Comparison of ENCODE assay signal across 1 cellular context in the genomic region with DNA sequence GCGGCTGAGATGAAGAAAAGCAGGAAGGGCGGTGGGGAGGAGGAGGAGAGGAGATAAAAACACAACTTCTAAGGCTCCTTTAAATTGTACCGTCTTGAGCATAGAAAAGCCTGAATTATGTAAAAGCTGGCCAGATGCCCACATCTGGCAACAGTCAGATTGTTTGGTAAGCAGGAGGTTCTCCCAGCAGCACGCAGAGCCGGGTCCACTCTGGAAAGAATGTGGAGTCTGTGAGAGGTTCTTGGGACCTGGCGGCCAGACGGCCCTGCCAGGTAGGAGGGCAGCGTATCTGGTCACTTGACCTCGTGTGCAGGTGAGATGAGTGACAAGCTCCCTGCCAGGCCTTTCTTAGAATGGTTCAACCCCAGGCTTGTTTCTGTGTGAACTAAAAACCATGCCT.
TF ChIP-seq lines count a peak whose summit lies in the region.

No MANE protein-coding gene starts in this region.

TF ChIP-seq in GM23338, 12 proteins besides CTCF, POLR2A, EP300 and RAD21 (continued from another document):
- TF ChIP-seq, protein P1, sequence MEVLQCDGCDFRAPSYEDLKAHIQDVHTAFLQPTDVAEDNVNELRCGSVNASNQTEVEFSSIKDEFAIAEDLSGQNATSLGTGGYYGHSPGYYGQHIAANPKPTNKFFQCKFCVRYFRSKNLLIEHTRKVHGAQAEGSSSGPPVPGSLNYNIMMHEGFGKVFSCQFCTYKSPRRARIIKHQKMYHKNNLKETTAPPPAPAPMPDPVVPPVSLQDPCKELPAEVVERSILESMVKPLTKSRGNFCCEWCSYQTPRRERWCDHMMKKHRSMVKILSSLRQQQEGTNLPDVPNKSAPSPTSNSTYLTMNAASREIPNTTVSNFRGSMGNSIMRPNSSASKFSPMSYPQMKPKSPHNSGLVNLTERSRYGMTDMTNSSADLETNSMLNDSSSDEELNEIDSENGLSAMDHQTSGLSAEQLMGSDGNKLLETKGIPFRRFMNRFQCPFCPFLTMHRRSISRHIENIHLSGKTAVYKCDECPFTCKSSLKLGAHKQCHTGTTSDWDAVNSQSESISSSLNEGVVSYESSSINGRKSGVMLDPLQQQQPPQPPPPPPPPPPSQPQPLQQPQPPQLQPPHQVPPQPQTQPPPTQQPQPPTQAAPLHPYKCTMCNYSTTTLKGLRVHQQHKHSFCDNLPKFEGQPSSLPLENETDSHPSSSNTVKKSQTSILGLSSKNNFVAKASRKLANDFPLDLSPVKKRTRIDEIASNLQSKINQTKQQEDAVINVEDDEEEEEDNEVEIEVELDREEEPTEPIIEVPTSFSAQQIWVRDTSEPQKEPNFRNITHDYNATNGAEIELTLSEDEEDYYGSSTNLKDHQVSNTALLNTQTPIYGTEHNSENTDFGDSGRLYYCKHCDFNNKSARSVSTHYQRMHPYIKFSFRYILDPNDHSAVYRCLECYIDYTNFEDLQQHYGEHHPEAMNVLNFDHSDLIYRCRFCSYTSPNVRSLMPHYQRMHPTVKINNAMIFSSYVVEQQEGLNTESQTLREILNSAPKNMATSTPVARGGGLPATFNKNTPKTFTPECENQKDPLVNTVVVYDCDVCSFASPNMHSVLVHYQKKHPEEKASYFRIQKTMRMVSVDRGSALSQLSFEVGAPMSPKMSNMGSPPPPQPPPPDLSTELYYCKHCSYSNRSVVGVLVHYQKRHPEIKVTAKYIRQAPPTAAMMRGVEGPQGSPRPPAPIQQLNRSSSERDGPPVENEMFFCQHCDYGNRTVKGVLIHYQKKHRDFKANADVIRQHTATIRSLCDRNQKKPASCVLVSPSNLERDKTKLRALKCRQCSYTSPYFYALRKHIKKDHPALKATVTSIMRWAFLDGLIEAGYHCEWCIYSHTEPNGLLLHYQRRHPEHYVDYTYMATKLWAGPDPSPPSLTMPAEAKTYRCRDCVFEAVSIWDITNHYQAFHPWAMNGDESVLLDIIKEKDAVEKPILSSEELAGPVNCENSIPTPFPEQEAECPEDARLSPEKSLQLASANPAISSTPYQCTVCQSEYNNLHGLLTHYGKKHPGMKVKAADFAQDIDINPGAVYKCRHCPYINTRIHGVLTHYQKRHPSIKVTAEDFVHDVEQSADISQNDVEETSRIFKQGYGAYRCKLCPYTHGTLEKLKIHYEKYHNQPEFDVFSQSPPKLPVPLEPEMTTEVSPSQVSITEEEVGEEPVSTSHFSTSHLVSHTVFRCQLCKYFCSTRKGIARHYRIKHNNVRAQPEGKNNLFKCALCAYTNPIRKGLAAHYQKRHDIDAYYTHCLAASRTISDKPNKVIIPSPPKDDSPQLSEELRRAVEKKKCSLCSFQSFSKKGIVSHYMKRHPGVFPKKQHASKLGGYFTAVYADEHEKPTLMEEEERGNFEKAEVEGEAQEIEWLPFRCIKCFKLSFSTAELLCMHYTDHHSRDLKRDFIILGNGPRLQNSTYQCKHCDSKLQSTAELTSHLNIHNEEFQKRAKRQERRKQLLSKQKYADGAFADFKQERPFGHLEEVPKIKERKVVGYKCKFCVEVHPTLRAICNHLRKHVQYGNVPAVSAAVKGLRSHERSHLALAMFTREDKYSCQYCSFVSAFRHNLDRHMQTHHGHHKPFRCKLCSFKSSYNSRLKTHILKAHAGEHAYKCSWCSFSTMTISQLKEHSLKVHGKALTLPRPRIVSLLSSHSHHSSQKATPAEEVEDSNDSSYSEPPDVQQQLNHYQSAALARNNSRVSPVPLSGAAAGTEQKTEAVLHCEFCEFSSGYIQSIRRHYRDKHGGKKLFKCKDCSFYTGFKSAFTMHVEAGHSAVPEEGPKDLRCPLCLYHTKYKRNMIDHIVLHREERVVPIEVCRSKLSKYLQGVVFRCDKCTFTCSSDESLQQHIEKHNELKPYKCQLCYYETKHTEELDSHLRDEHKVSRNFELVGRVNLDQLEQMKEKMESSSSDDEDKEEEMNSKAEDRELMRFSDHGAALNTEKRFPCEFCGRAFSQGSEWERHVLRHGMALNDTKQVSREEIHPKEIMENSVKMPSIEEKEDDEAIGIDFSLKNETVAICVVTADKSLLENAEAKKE (CRISPR knock-in tag; IDR thresholded peaks at IDR 0.05), result no peak
- TF ChIP-seq POLR2AphosphoS5 (IDR thresholded peaks at IDR 0.05; ENCODE audit: low read depth), result no peak
- no peak for TF ChIP-seq ZNF331 (CRISPR knock-in tag; IDR thresholded peaks at IDR 0.05; ENCODE audit: low read depth)
- TF ChIP-seq STAT1 (IDR thresholded peaks at IDR 0.05; ENCODE audit: unreplicated experiment), result no peak
- TF ChIP-seq REST (IDR thresholded peaks at IDR 0.05; ENCODE audit: unreplicated experiment), result no peak
- TF ChIP-seq JUNB (IDR thresholded peaks at IDR 0.05; ENCODE audit: unreplicated experiment), result no peak
- TF ChIP-seq NANOG (IDR thresholded peaks at IDR 0.05; ENCODE audit: borderline replicate concordance), result no peak
- TF ChIP-seq EZH2phosphoT487 (IDR thresholded peaks at IDR 0.05; ENCODE audit: unreplicated experiment), result no peak
- no peak for TF ChIP-seq EZH2 (IDR thresholded peaks at IDR 0.05; ENCODE audit: low read depth, unreplicated experiment)
